8 cellular contexts compared by ENCODE assay signal in genomic region chr1:239952348-239953307, GRCh38.
A peak's percentile ranks its signal among the peaks of the same experiment; 100 is the strongest.
DNase-seq lines count a peak whose midpoint lies in the region; ATAC-seq and TF ChIP-seq lines count a peak whose summit lies in the region.

No MANE protein-coding gene starts in this region.

- CTCF ChIA-PET in activated naive CD4-positive, alpha-beta T cell treated with anti-CD3 and anti-CD28 coated beads for 36 hours (lab: Charles Lee), result interaction anchor here (0.6 to 3.5 kb wide), 12 partner anchors 8 to 640 kb away, joined by 3 to 28 read pairs (median 4); no protein-coding TSS in a partner anchor

- no peak overlapping the region for H3K27ac Mint-ChIP-seq in activated naive CD4-positive, alpha-beta T cell treated with anti-CD3 and anti-CD28 coated beads for 36 hours

- no peak overlapping the region for H3K4me3 Mint-ChIP-seq in activated naive CD4-positive, alpha-beta T cell treated with anti-CD3 and anti-CD28 coated beads for 36 hours

- H3K9ac ChIP-seq in OCI-LY3 (ENCODE audit: low read length), result no peak overlapping the region

- H3K4me1 Mint-ChIP-seq in activated naive CD4-positive, alpha-beta T cell treated with anti-CD3 and anti-CD28 coated beads for 36 hours (ENCODE audit: low read depth), result no peaks in the 10 kb centered on the region

- H3K36me3 ChIP-seq in OCI-LY3 (replicated peaks; ENCODE audit: low read depth, low read length), result no peaks in the 10 kb centered on the region

- intact Hi-C loops in activated naive CD4-positive, alpha-beta T cell treated with anti-CD3 and anti-CD28 coated beads for 36 hours (cut with micrococcal nuclease), result loop anchor here (10.0 kb wide), 1 partner anchor 52 kb away; no protein-coding TSS in a partner anchor

- H3K27me3 Mint-ChIP-seq in activated naive CD4-positive, alpha-beta T cell treated with anti-CD3 and anti-CD28 coated beads for 36 hours (ENCODE audit: low read depth), result no peaks in the 10 kb centered on the region

- H3K27me3 ChIP-seq in OCI-LY3 (ENCODE audit: low read depth, low read length), result no peaks in the 10 kb centered on the region

- TF ChIP-seq CTCF in OCI-LY3 (IDR thresholded peaks at IDR 0.05; ENCODE audit: low read depth, low read length), result peak; percentile 50

- no peaks in the 10 kb centered on the region for H4K20me1 ChIP-seq in OCI-LY3 (ENCODE audit: insufficient read depth, low read length)

- ATAC-seq in GM21390 (IDR thresholded peaks at IDR 0.05; ENCODE audit: unreplicated experiment) (peak; percentile 59), HG03460 (IDR thresholded peaks at IDR 0.05; ENCODE audit: unreplicated experiment) (no peak)

- H3K79me2 ChIP-seq in OCI-LY3 (ENCODE audit: low read length), result no peaks in the 10 kb centered on the region

- H3K4me2 ChIP-seq in OCI-LY3 (ENCODE audit: low read length), result peak overlapping the region; percentile 13

- H3K4me1 ChIP-seq in OCI-LY3 (ENCODE audit: low read length), result no peaks in the 10 kb centered on the region

- no peaks in the 10 kb centered on the region for H3K36me3 Mint-ChIP-seq in activated naive CD4-positive, alpha-beta T cell treated with anti-CD3 and anti-CD28 coated beads for 36 hours (ENCODE audit: low read depth)

- H2AFZ ChIP-seq in OCI-LY3 (ENCODE audit: low read depth, low read length), result peak overlapping the region; percentile 23; the same call in 1 of the 2 replicates

- H3K27ac ChIP-seq in OCI-LY3 (ENCODE audit: low read length), result no peak overlapping the region

- H3K4me3 ChIP-seq in OCI-LY3 (ENCODE audit: low read length), result no peak overlapping the region

- no peaks in the 10 kb centered on the region for H3K9me3 Mint-ChIP-seq in activated naive CD4-positive, alpha-beta T cell treated with anti-CD3 and anti-CD28 coated beads for 36 hours

- no peaks in the 10 kb centered on the region for H3K9me3 ChIP-seq in OCI-LY3 (ENCODE audit: insufficient read depth, low read length)

- DNase-seq in DMS53 (lab: John Stamatoyannopoulos, UW), result peak; percentile 81
- DNase-seq in germinal center (ENCODE audit: low spot score), result peak; percentile 6
- no peak for DNase-seq in cerebellar cortex (ENCODE audit: low spot score)
- DNase-seq in ureter (ENCODE audit: low spot score), result no peak
- DNase-seq in activated naive CD4-positive, alpha-beta T cell treated with anti-CD3 and anti-CD28 coated beads for 36 hours, result no peak

Comparison
In these comparisons a context has a peak if more than half of its experiments do, and no peak if none do; other contexts are left out.
1. DNase-seq: peak in DMS53 (single experiment) and germinal center (single experiment); none in cerebellar cortex (single experiment), ureter (single experiment) and activated naive CD4-positive, alpha-beta T cell treated with anti-CD3 and anti-CD28 coated beads for 36 hours (single experiment).